In genomic region chr3:64493149-64493548, GRCh38 we compare ENCODE assay signal across 26 cellular contexts.
"Had no signal": no experiment of that assay in that cellular context is flagged by ENCODE, and none has a peak within 500 bp of the region (broad histone marks: within the 10 kb centered on the region; RNA-seq: fewer than 3 reads in every experiment).

No MANE protein-coding gene starts in this region.

- ATAC-seq: naive thymus-derived CD4-positive, alpha-beta T cell; natural killer cell; pancreas; psoas muscle; right cardiac atrium; right lobe of liver; stimulated activated memory B cell treated with anti-CD40 and anti-IgM and Interleukin-4, amounts not matched to agents 10 μg/mL and 1 μg/mL and 100 μg/mL, for 72 hours; stimulated activated naive CD8-positive, alpha-beta T cell treated with anti-CD3 and anti-CD28 coated beads, Interleukin-15, amount 100 ng/mL, for 72 hours; stimulated activated naive CD8-positive, alpha-beta T cell treated with anti-CD3 and anti-CD28 coated beads, Interleukin-15, Interleukin-2, amounts not matched to agents 100 U/mL and 50 U/mL, for 24 hours; upper lobe of right lung had no signal

- DNase-seq: naive thymus-derived CD4-positive, alpha-beta T cell; natural killer cell; nucleus accumbens; pancreas; posterior cingulate gyrus; psoas muscle; right cardiac atrium; right lobe of liver; sigmoid colon; small intestine; stimulated activated CD4-positive, alpha-beta T cell treated with anti-CD3 and anti-CD28 coated beads, Interleukin-1b, Interleukin-23, amount 100 ng/mL, for 48 hours; stimulated activated CD4-positive, alpha-beta T cell treated with anti-CD3 and anti-CD28 coated beads, Interleukin-4, amount 100 ng/mL, for 1 hour; stimulated activated CD4-positive, alpha-beta T cell treated with anti-CD3 and anti-CD28 coated beads, Interleukin-4, amount 100 ng/mL, for 4 hours; stimulated activated CD8-positive, alpha-beta memory T cell treated with anti-CD3 and anti-CD28 coated beads, Interleukin-4, amount 100 ng/mL, for 48 hours; stimulated activated naive CD4-positive, alpha-beta T cell; stimulated activated naive CD8-positive, alpha-beta T cell treated with anti-CD3 and anti-CD28 coated beads, Interleukin-15, amount 100 ng/mL, for 72 hours; stimulated activated naive CD8-positive, alpha-beta T cell treated with anti-CD3 and anti-CD28 coated beads, Interleukin-15, Interleukin-2, amounts not matched to agents 100 U/mL and 50 U/mL, for 24 hours; substantia nigra; testis; tibial artery; transverse colon; upper lobe of right lung; uterus had no signal

- H3K36me3 ChIP-seq: neutrophil, pancreas, right lobe of liver, sigmoid colon, suprapubic skin, tibial artery, transverse colon, upper lobe of right lung, uterus had no signal

- H3K27ac ChIP-seq: neutrophil, pancreas, psoas muscle, right lobe of liver, sigmoid colon, suprapubic skin, testis, tibial artery, transverse colon, upper lobe of right lung, uterus had no signal

- H3K27me3 ChIP-seq: pancreas, right lobe of liver, sigmoid colon, testis, transverse colon, uterus had no signal

- H3K4me3 ChIP-seq: pancreas, psoas muscle, right lobe of liver, sigmoid colon, suprapubic skin, testis, tibial artery, transverse colon, upper lobe of right lung, uterus had no signal

- H3K4me1 ChIP-seq: pancreas, psoas muscle, right lobe of liver, testis, tibial artery, upper lobe of right lung, uterus had no signal

- H3K9me3 ChIP-seq: neutrophil, pancreas, psoas muscle, right lobe of liver, sigmoid colon, suprapubic skin, testis, tibial artery, transverse colon, upper lobe of right lung, uterus had no signal
